Comparison of ENCODE assay signal across 8 cellular contexts in the genomic region with DNA sequence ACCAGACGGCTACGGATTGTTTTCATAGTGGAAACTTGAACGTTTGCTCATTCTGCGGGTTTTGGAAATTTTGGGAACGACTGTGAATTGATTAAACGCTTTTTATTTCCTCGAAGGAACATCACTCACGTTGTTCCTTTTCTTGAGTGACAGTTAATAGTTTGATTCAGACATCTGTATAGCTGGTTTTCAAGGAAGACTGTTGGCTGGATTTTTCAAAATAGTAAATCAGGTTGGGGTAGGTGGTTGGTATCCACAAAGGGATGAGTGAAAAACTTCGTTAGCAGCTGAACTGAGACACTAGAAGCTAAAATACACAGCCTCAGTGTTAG.
DNase-seq lines count a peak whose midpoint lies in the region.

No MANE protein-coding gene starts in this region.

- peaks cover 62% of the 10 kb centered on the region for H3K4me1 Mint-ChIP-seq in T-helper 2 cell treated with Interferon-gamma antibody and Interleukin-4, amounts not matched to agents 5 μg/mL and 100 μg/mL, for 36 hours (ENCODE audit: low read depth)

- H3K27me3 Mint-ChIP-seq in T-helper 2 cell treated with Interferon-gamma antibody and Interleukin-4, amounts not matched to agents 5 μg/mL and 100 μg/mL, for 36 hours (ENCODE audit: low read depth) = no peaks in the 10 kb centered on the region

- no peaks in the 10 kb centered on the region for H3K9me3 Mint-ChIP-seq in T-helper 2 cell treated with Interferon-gamma antibody and Interleukin-4, amounts not matched to agents 5 μg/mL and 100 μg/mL, for 36 hours

- H3K36me3 Mint-ChIP-seq in T-helper 2 cell treated with Interferon-gamma antibody and Interleukin-4, amounts not matched to agents 5 μg/mL and 100 μg/mL, for 36 hours (ENCODE audit: low read depth) = peaks cover 36% of the 10 kb centered on the region

- H3K4me3 ChIP-seq in adipocyte (ENCODE audit: low read length) = peak overlapping the region; percentile 89

- peak overlapping the region; percentile 90 for H3K9ac ChIP-seq in adipocyte (ENCODE audit: low read length)

- H3K36me3 ChIP-seq in adipocyte (ENCODE audit: control insufficient read depth, insufficient read depth, low read length, severe bottlenecking) = no peaks in the 10 kb centered on the region

- DNase-seq in T-helper 2 cell treated with Interferon-gamma antibody and Interleukin-4, amounts not matched to agents 5 μg/mL and 100 μg/mL, for 36 hours (ENCODE audit: low spot score) = no peak
- DNase-seq in T-helper 2 cell (no peak), adipocyte (ENCODE audit: low read depth) (no peak), kidney glomerular epithelial cell (lab: John Stamatoyannopoulos, UW) (peak; percentile 30), superior temporal gyrus (ENCODE audit: extremely low spot score) (peak; percentile 31), NCI-H1105 (lab: John Stamatoyannopoulos, UW) (no peak), 8988T (no peak), OCI-M1 (lab: John Stamatoyannopoulos, UW) (no peak)

- H3K9me3 ChIP-seq in adipocyte (ENCODE audit: control insufficient read depth, low read length) = no peaks in the 10 kb centered on the region

- no peaks in the 10 kb centered on the region for H3K27me3 ChIP-seq in adipocyte (replicated peaks; ENCODE audit: control insufficient read depth, insufficient read depth, low read length)

- peak overlapping the region; percentile 71 for H3K27ac Mint-ChIP-seq in T-helper 2 cell treated with Interferon-gamma antibody and Interleukin-4, amounts not matched to agents 5 μg/mL and 100 μg/mL, for 36 hours

- peaks cover 53% of the 10 kb centered on the region for H3K4me1 ChIP-seq in adipocyte (ENCODE audit: control insufficient read depth, insufficient read depth, low read length)

- H3K4me3 Mint-ChIP-seq in T-helper 2 cell treated with Interferon-gamma antibody and Interleukin-4, amounts not matched to agents 5 μg/mL and 100 μg/mL, for 36 hours = peak overlapping the region; percentile 84

Comparison
In these comparisons a context has a peak if more than half of its experiments do, and no peak if none do; other contexts are left out.
1. DNase-seq: peak in kidney glomerular epithelial cell (single experiment) and superior temporal gyrus (single experiment); none in T-helper 2 cell treated with Interferon-gamma antibody and Interleukin-4, amounts not matched to agents 5 μg/mL and 100 μg/mL, for 36 hours (single experiment), T-helper 2 cell (0 of 5), adipocyte (single experiment), NCI-H1105 (single experiment), 8988T (single experiment) and OCI-M1 (single experiment).